In genomic region chrX:12139934-12140611, GRCh38 we compare ENCODE assay signal across 21 cellular contexts. TPM values are rescaled to one million over a fixed set of nuclear protein-coding genes. Genes with fewer than 3 reads are reported as not detected.
DNase-seq lines count a peak whose midpoint lies in the region; ATAC-seq and TF ChIP-seq lines count a peak whose summit lies in the region.
"Had no signal": no experiment of that assay in that cellular context is flagged by ENCODE, and none has a peak within 500 bp of the region (broad histone marks: within the 10 kb centered on the region; RNA-seq: fewer than 3 reads in every experiment).

No MANE protein-coding gene starts in this region.

- H4K20me1 ChIP-seq in GM23248 (ENCODE audit: insufficient read depth): no peaks in the 10 kb centered on the region

- POLR2A ChIA-PET in HEK293 (lab: Yijun Ruan, JAX) (no interaction called here), WTC11 (lab: Charles Lee) (no interaction called here)

- TF ChIP-seq CTCF in HEK293 (tag by site-specific recombination; IDR thresholded peaks at IDR 0.05): no peak
- TF ChIP-seq CTCF in WTC11 (IDR thresholded peaks at IDR 0.05): no peak
- no peak for TF ChIP-seq CTCF in GM13976 (IDR thresholded peaks at IDR 0.05; ENCODE audit: borderline replicate concordance, control extremely low read depth, extremely low read depth, insufficient read depth, missing control alignments)

- peaks cover 20% of the 10 kb centered on the region for H3K4me1 Mint-ChIP-seq in WTC11
- H3K4me1 Mint-ChIP-seq: activated CD4-positive, alpha-beta memory T cell treated with anti-CD3 and anti-CD28 coated beads, Interleukin-2, amount 10 ng/mL, durations not matched to agents 7 days and 5 days; activated naive CD8-positive, alpha-beta T cell treated with anti-CD3 and anti-CD28 coated beads, Interleukin-2, amount 10 ng/mL, durations not matched to agents 7 days and 5 days; stimulated activated naive CD8-positive, alpha-beta T cell treated with anti-CD3 and anti-CD28 coated beads, Interleukin-15, amount 100 ng/mL, for 72 hours had no signal

- in situ Hi-C loops in GM23248 (cut with MboI) (no loop called here), ACHN (cut with HindIII; ENCODE audit: low pct_ligation_motif_present, low pct_unique_long_range_greater_than_20kb, low sequenced_read_pairs) (no loop called here), GM13976 (cut with MboI; ENCODE audit: low sequenced_read_pairs, unreplicated experiment) (no loop called here)

- H3K9me3 Mint-ChIP-seq in WTC11: no peaks in the 10 kb centered on the region
- H3K9me3 Mint-ChIP-seq: activated CD4-positive, alpha-beta memory T cell treated with anti-CD3 and anti-CD28 coated beads, Interleukin-2, amount 10 ng/mL, durations not matched to agents 7 days and 5 days; activated naive CD8-positive, alpha-beta T cell treated with anti-CD3 and anti-CD28 coated beads, Interleukin-2, amount 10 ng/mL, durations not matched to agents 7 days and 5 days; stimulated activated naive CD8-positive, alpha-beta T cell treated with anti-CD3 and anti-CD28 coated beads, Interleukin-15, amount 100 ng/mL, for 72 hours; T-cell had no signal

- H3K27ac ChIP-seq in HEK293 (ENCODE audit: extremely low read depth, low read depth, low read length) (peak overlapping the region; percentile 88; the same call in 1 of the 2 replicates), GM23248 (no peak overlapping the region)
- H3K27ac ChIP-seq: uterus had no signal

- H3K27me3 ChIP-seq in iPS-15b (ENCODE audit: control insufficient read depth, insufficient read depth, low read length): peaks cover 44% of the 10 kb centered on the region
- no peaks in the 10 kb centered on the region for H3K27me3 ChIP-seq in GM23248 (replicated peaks; ENCODE audit: insufficient read depth)

- H3K36me3 ChIP-seq in HEK293 (ENCODE audit: control insufficient read depth in 2 of 2, insufficient read depth in 1 of 2, low read length in 2 of 2) (no peaks in the 10 kb centered on the region), iPS-15b (ENCODE audit: control insufficient read depth, insufficient read depth, low read length) (no peaks in the 10 kb centered on the region), GM23248 (ENCODE audit: low read depth) (no peaks in the 10 kb centered on the region)
- H3K36me3 ChIP-seq: uterus had no signal

- H3K4me1 ChIP-seq in HEK293 (ENCODE audit: control insufficient read depth, insufficient read depth, low read length) (peaks cover 11% of the 10 kb centered on the region), iPS-15b (ENCODE audit: control insufficient read depth, insufficient read depth, low read length) (peaks cover 8% of the 10 kb centered on the region), GM23248 (ENCODE audit: insufficient read depth) (no peaks in the 10 kb centered on the region)
- H3K4me1 ChIP-seq: uterus had no signal

- H3K9me2 ChIP-seq in GM23248 (ENCODE audit: insufficient read depth): no peaks in the 10 kb centered on the region

- H3K9ac ChIP-seq in iPS-15b (ENCODE audit: low read depth, low read length): no peak overlapping the region
- H3K9ac ChIP-seq in GM23248: no peak overlapping the region

- peaks cover 38% of the 10 kb centered on the region for H3K27me3 Mint-ChIP-seq in WTC11 (ENCODE audit: low read depth)

- H3K27ac Mint-ChIP-seq in WTC11: no peak overlapping the region
- H3K27ac Mint-ChIP-seq: activated CD4-positive, alpha-beta memory T cell treated with anti-CD3 and anti-CD28 coated beads, Interleukin-2, amount 10 ng/mL, durations not matched to agents 7 days and 5 days; activated naive CD8-positive, alpha-beta T cell treated with anti-CD3 and anti-CD28 coated beads, Interleukin-2, amount 10 ng/mL, durations not matched to agents 7 days and 5 days; nephron progenitor cell; stimulated activated naive CD8-positive, alpha-beta T cell treated with anti-CD3 and anti-CD28 coated beads, Interleukin-15, amount 100 ng/mL, for 72 hours; T-cell had no signal

- no peaks in the 10 kb centered on the region for H3K36me3 Mint-ChIP-seq in WTC11
- H3K36me3 Mint-ChIP-seq: activated naive CD8-positive, alpha-beta T cell treated with anti-CD3 and anti-CD28 coated beads, Interleukin-2, amount 10 ng/mL, durations not matched to agents 7 days and 5 days; T-cell had no signal

- DNase-seq in AG08396 (ENCODE audit: low spot score): peak; percentile 15
- no peak for DNase-seq in WTC11 (ENCODE audit: low spot score)
- DNase-seq in GM23248: no peak
- no peak for DNase-seq in ACHN
- DNase-seq in GM13976 (ENCODE audit: low spot score): no peak
- DNase-seq: activated CD4-positive, alpha-beta memory T cell treated with anti-CD3 and anti-CD28 coated beads, Interleukin-2, amount 10 ng/mL, durations not matched to agents 7 days and 5 days; activated naive CD8-positive, alpha-beta T cell treated with anti-CD3 and anti-CD28 coated beads, Interleukin-2, amount 10 ng/mL, durations not matched to agents 7 days and 5 days; activated T-cell treated with anti-CD3 and anti-CD28 coated beads, Interleukin-2, amount 50 U/mL, for 48 hours; effector CD8-positive, alpha-beta T cell; hippocampal formation; KBM-7; mesendoderm; NCI-H1092; nephron progenitor cell; stimulated activated naive CD8-positive, alpha-beta T cell treated with anti-CD3 and anti-CD28 coated beads, Interleukin-15, amount 100 ng/mL, for 72 hours; T-cell; uterus had no signal

- H3F3A ChIP-seq in GM23248 (ENCODE audit: insufficient read depth): no peaks in the 10 kb centered on the region

- no peaks in the 10 kb centered on the region for H3K79me2 ChIP-seq in GM23248 (ENCODE audit: insufficient read depth)

- H3K4me3 ChIP-seq in HEK293 (ENCODE audit: low read depth, low read length): no peak overlapping the region
- H3K4me3 ChIP-seq in iPS-15b (ENCODE audit: low read depth, low read length): peak overlapping the region; percentile 20
- no peak overlapping the region for H3K4me3 ChIP-seq in GM23248
- H3K4me3 ChIP-seq: uterus had no signal

- CTCF ChIA-PET in HEK293 (lab: Yijun Ruan, JAX) (interaction anchor here (0.8 to 1.4 kb wide), 3 partner anchors 35 to 562 kb away, joined by 3 to 4 read pairs (median 3); no protein-coding TSS in a partner anchor), WTC11 (lab: Charles Lee) (interaction anchor here (0.9 kb wide), 1 partner anchor 561 kb away, joined by 3 read pairs; no protein-coding TSS in a partner anchor)

- ATAC-seq in WTC11 (no peak), GM19463 (IDR thresholded peaks at IDR 0.05; ENCODE audit: unreplicated experiment) (no peak)
- ATAC-seq: Right ventricle myocardium inferior; stimulated activated naive CD8-positive, alpha-beta T cell treated with anti-CD3 and anti-CD28 coated beads, Interleukin-15, amount 100 ng/mL, for 72 hours; T-cell had no signal

- no peak overlapping the region for H3K4me2 ChIP-seq in GM23248 (ENCODE audit: unreplicated experiment)

- H2AFZ ChIP-seq in GM23248: no peak overlapping the region

- H3K9me3 ChIP-seq in HEK293 (ENCODE audit: control insufficient read depth, insufficient read depth, low read depth, low read length) (no peaks in the 10 kb centered on the region), iPS-15b (ENCODE audit: control insufficient read depth, insufficient read depth, low read length) (no peaks in the 10 kb centered on the region), GM23248 (ENCODE audit: low read depth) (no peaks in the 10 kb centered on the region)
- H3K9me3 ChIP-seq: uterus had no signal

- peak overlapping the region; percentile 69 for H3K4me3 Mint-ChIP-seq in WTC11
- H3K4me3 Mint-ChIP-seq: activated CD4-positive, alpha-beta memory T cell treated with anti-CD3 and anti-CD28 coated beads, Interleukin-2, amount 10 ng/mL, durations not matched to agents 7 days and 5 days; activated naive CD8-positive, alpha-beta T cell treated with anti-CD3 and anti-CD28 coated beads, Interleukin-2, amount 10 ng/mL, durations not matched to agents 7 days and 5 days; nephron progenitor cell; stimulated activated naive CD8-positive, alpha-beta T cell treated with anti-CD3 and anti-CD28 coated beads, Interleukin-15, amount 100 ng/mL, for 72 hours; T-cell had no signal

- 28 to 35% methylated on average over 4 of the region's 4 CpGs for WGBS in GM23248 (ENCODE audit: low coverage in 1 of 2, low lambda C conversion rate in 2 of 2, missing lambda C conversion rate in 2 of 2), 2 experiments

TF ChIP-seq in HEK293, 187 proteins besides CTCF, POLR2A, EP300 and RAD21 (continues in another document):
- TF ChIP-seq ZBTB20 (tag by site-specific recombination; IDR thresholded peaks at IDR 0.05) (0 out of 2 replicates have a peak, but pooled peaks have one; percentile 19), SCRT2 (tag by site-specific recombination; IDR thresholded peaks at IDR 0.05) (peak; percentile 45; the same call in 1 of the 2 replicates)

TF ChIP-seq in WTC11, 78 proteins besides CTCF, POLR2A, EP300 and RAD21 (continues in another document):
- no peak for TF ChIP-seq OVOL2 (CRISPR knock-in tag; IDR thresholded peaks at IDR 0.05; ENCODE audit: borderline replicate concordance)

RNA-seq across cellular contexts. Expression of gene FRMPD4, which starts 1.8 kb away (rescaled TPM):
- total RNA-seq in WTC11 (2021): 1.1 to 1.4 TPM (median 1.3 TPM) in 3 replicates
- total RNA-seq in GM23248 (2014; rRNA removed; shearing (Covaris generic)): not detected in 2 replicates
- 0.04 TPM in 1 of 2 replicates, not detected in the other for polyA plus RNA-seq in GM23248 (2016; fragmentation: Nextera tagmentation; extraction: Ambion mirVana)
- total RNA-seq: activated CD4-positive, alpha-beta memory T cell treated with anti-CD3 and anti-CD28 coated beads, Interleukin-2, amount 10 ng/mL, durations not matched to agents 7 days and 5 days; activated naive CD8-positive, alpha-beta T cell treated with anti-CD3 and anti-CD28 coated beads, Interleukin-2, amount 10 ng/mL, durations not matched to agents 7 days and 5 days; T-cell had no signal
